In genomic region chr20:33716498-33716897, GRCh38 we compare ENCODE assay signal across 32 cellular contexts.
"Had no signal": no experiment of that assay in that cellular context is flagged by ENCODE, and none has a peak within 500 bp of the region (broad histone marks: within the 10 kb centered on the region; RNA-seq: fewer than 3 reads in every experiment).

No MANE protein-coding gene starts in this region.

- H3K9me3 Mint-ChIP-seq: activated CD4-positive, alpha-beta memory T cell treated with anti-CD3 and anti-CD28 coated beads, Interleukin-2, amount 10 ng/mL, durations not matched to agents 7 days and 5 days; activated T-cell treated with anti-CD3 and anti-CD28 coated beads, Interleukin-2, amount 50 U/mL, for 24 hours; dendritic cell treated with granulocyte-macrophage colony-stimulating factor and Interleukin-4, amounts not matched to agents 40 ng/mL and 50 ng/mL, for 4 days; effector memory CD8-positive, alpha-beta T cell had no signal

- H3K27me3 ChIP-seq: brain microvascular endothelial cell, dorsolateral prefrontal cortex, esophagus muscularis mucosa, foreskin keratinocyte, gastrocnemius medialis, heart left ventricle had no signal

- ATAC-seq: activated T-cell treated with anti-CD3 and anti-CD28 coated beads, Interleukin-2, amount 50 U/mL, for 72 hours; effector memory CD8-positive, alpha-beta T cell; foreskin keratinocyte; gastrocnemius medialis; heart left ventricle; T-helper 17 cell had no signal

- H3K9me3 ChIP-seq: esophagus muscularis mucosa, gastrocnemius medialis, heart left ventricle had no signal

- H3K27me3 Mint-ChIP-seq: activated CD4-positive, alpha-beta memory T cell treated with anti-CD3 and anti-CD28 coated beads, Interleukin-2, amount 10 ng/mL, durations not matched to agents 7 days and 5 days; activated CD4-positive, alpha-beta T cell treated with anti-CD3 and anti-CD28 coated beads, Interleukin-2, amount 10 ng/mL, durations not matched to agents 7 days and 5 days; activated naive CD8-positive, alpha-beta T cell; activated T-cell treated with anti-CD3 and anti-CD28 coated beads, Interleukin-2, amount 50 U/mL, for 24 hours; central memory CD8-positive, alpha-beta T cell; dendritic cell treated with granulocyte-macrophage colony-stimulating factor and Interleukin-4, amounts not matched to agents 40 ng/mL and 50 ng/mL, for 4 days; effector memory CD8-positive, alpha-beta T cell; T-helper 17 cell had no signal

- H3K27ac ChIP-seq: brain microvascular endothelial cell, coronary artery, esophagus muscularis mucosa, foreskin keratinocyte, gastrocnemius medialis, heart left ventricle had no signal

- DNase-seq: activated CD4-positive, alpha-beta memory T cell treated with anti-CD3 and anti-CD28 coated beads, Interleukin-2, amount 10 ng/mL, durations not matched to agents 7 days and 5 days; activated CD4-positive, alpha-beta T cell treated with anti-CD3 and anti-CD28 coated beads for 1 hour; activated CD4-positive, alpha-beta T cell treated with anti-CD3 and anti-CD28 coated beads for 4 hours; activated CD4-positive, alpha-beta T cell treated with anti-CD3 and anti-CD28 coated beads, Interleukin-2, amount 10 ng/mL, durations not matched to agents 7 days and 5 days; activated CD4-positive, alpha-beta T cell treated with anti-CD3 and anti-CD28 coated beads, Interleukin-2, amount 50 U/mL, for 4 hours; activated CD8-positive, alpha-beta memory T cell treated with anti-CD3 and anti-CD28 coated beads, Interleukin-2, amount 50 U/mL, for 48 hours; activated effector memory CD4-positive, alpha-beta T cell treated with Interleukin-2 at 50 U/mL for 16 hours; activated gamma-delta T cell treated with Interleukin-2 at 50 U/mL for 16 hours; activated naive CD4-positive, alpha-beta T cell treated with anti-CD3 and anti-CD28 coated beads, Interleukin-2, amount 50 U/mL, for 16 hours; activated naive CD4-positive, alpha-beta T cell treated with Interleukin-2 at 50 U/mL for 16 hours; activated T-cell treated with anti-CD3 and anti-CD28 coated beads for 4 hours; activated T-cell treated with anti-CD3 and anti-CD28 coated beads, Interleukin-2, amount 50 U/mL, for 24 hours; activated T-cell treated with anti-CD3 and anti-CD28 coated beads, Interleukin-2, amount 50 U/mL, for 72 hours; amniotic stem cell; anterior cingulate cortex; brain microvascular endothelial cell; dorsolateral prefrontal cortex; effector memory CD8-positive, alpha-beta T cell; erythroblast; foreskin keratinocyte; gastrocnemius medialis; glutamatergic neuron; heart left ventricle; T-helper 1 cell; T-helper 17 cell; T1000 had no signal

- H3K4me3 Mint-ChIP-seq: activated CD4-positive, alpha-beta memory T cell treated with anti-CD3 and anti-CD28 coated beads, Interleukin-2, amount 10 ng/mL, durations not matched to agents 7 days and 5 days; activated CD4-positive, alpha-beta T cell treated with anti-CD3 and anti-CD28 coated beads, Interleukin-2, amount 10 ng/mL, durations not matched to agents 7 days and 5 days; activated naive CD8-positive, alpha-beta T cell; activated T-cell treated with anti-CD3 and anti-CD28 coated beads, Interleukin-2, amount 50 U/mL, for 24 hours; activated T-cell treated with anti-CD3 and anti-CD28 coated beads, Interleukin-2, amount 50 U/mL, for 72 hours; central memory CD8-positive, alpha-beta T cell; dendritic cell treated with granulocyte-macrophage colony-stimulating factor and Interleukin-4, amounts not matched to agents 40 ng/mL and 50 ng/mL, for 4 days; effector memory CD8-positive, alpha-beta T cell; T-helper 17 cell; T-helper 2 cell treated with Interferon-gamma antibody and Interleukin-4, amounts not matched to agents 5 μg/mL and 100 μg/mL, for 36 hours had no signal

- H3K27ac Mint-ChIP-seq: activated CD4-positive, alpha-beta memory T cell treated with anti-CD3 and anti-CD28 coated beads, Interleukin-2, amount 10 ng/mL, durations not matched to agents 7 days and 5 days; activated CD4-positive, alpha-beta T cell treated with anti-CD3 and anti-CD28 coated beads, Interleukin-2, amount 10 ng/mL, durations not matched to agents 7 days and 5 days; activated naive CD8-positive, alpha-beta T cell; activated T-cell treated with anti-CD3 and anti-CD28 coated beads, Interleukin-2, amount 50 U/mL, for 24 hours; activated T-cell treated with anti-CD3 and anti-CD28 coated beads, Interleukin-2, amount 50 U/mL, for 72 hours; dendritic cell treated with granulocyte-macrophage colony-stimulating factor and Interleukin-4, amounts not matched to agents 40 ng/mL and 50 ng/mL, for 4 days; T-helper 17 cell; T-helper 2 cell treated with Interferon-gamma antibody and Interleukin-4, amounts not matched to agents 5 μg/mL and 100 μg/mL, for 36 hours had no signal
